1 cellular context compared by ENCODE assay signal in genomic region chr4:155953151-155954117, GRCh38.
TF ChIP-seq lines count a peak whose summit lies in the region.

CTSO (minus strand) TSS chr4:155953866; CDS start chr4:155953847, 19 bp downstream.

TF ChIP-seq in GM12878, 131 proteins besides CTCF, POLR2A, EP300 and RAD21 (continued from another document and continues in another):
- TF ChIP-seq SREBF2 (IDR thresholded peaks at IDR 0.05; ENCODE audit: low read length), result no peak
- TF ChIP-seq GABPA (IDR thresholded peaks at IDR 0.05; ENCODE audit: low read depth), result peak; percentile 80
- no peak for TF ChIP-seq PKNOX1 (IDR thresholded peaks at IDR 0.05)
- no peak for TF ChIP-seq SUPT20H (IDR thresholded peaks at IDR 0.05; ENCODE audit: borderline replicate concordance, control insufficient read depth, low read depth, low read length)
- no peak for TF ChIP-seq ZZZ3 (IDR thresholded peaks at IDR 0.05; ENCODE audit: control insufficient read depth, insufficient read length, low read depth)
- no peak for TF ChIP-seq NFIC (IDR thresholded peaks at IDR 0.05; ENCODE audit: low read depth, low read length)
- no peak for TF ChIP-seq TBL1XR1 (IDR thresholded peaks at IDR 0.05; ENCODE audit: low read depth, low read length)
- TF ChIP-seq EED (IDR thresholded peaks at IDR 0.05; ENCODE audit: low read depth), result no peak; the same call in 1 of the 2 replicates
- TF ChIP-seq ZBED1 (IDR thresholded peaks at IDR 0.05; ENCODE audit: borderline replicate concordance), result 0 out of 2 replicates have a peak, but pooled peaks have one; percentile 2
- TF ChIP-seq PAX8 (IDR thresholded peaks at IDR 0.05), result no peak
- TF ChIP-seq TCF7 (IDR thresholded peaks at IDR 0.05; ENCODE audit: borderline replicate concordance), result no peak
- TF ChIP-seq NR2C1 (IDR thresholded peaks at IDR 0.05), result peak; percentile 68
- no peak for TF ChIP-seq SRF (IDR thresholded peaks at IDR 0.05; ENCODE audit: low read depth in 2 of 2, low read length in 2 of 2)
- peak; percentile 98; the same call in 1 of the 2 replicates for TF ChIP-seq RBBP5 (conservative IDR thresholded peaks at IDR 0.05)
- TF ChIP-seq CREM (IDR thresholded peaks at IDR 0.05; ENCODE audit: low read depth), result no peak
- peak; percentile 2; the same call in 1 of the 2 replicates for TF ChIP-seq RUNX3 (IDR thresholded peaks at IDR 0.05; ENCODE audit: low read length)
- no peak for TF ChIP-seq IRF4 (IDR thresholded peaks at IDR 0.05; ENCODE audit: low read depth, low read length)
- TF ChIP-seq HDGF (IDR thresholded peaks at IDR 0.05), result no peak
- no peak for TF ChIP-seq ESRRA (IDR thresholded peaks at IDR 0.05; ENCODE audit: low read length)
- peak; percentile 11 to 34; a peak in 2 of 4 replicates for TF ChIP-seq IKZF2 (IDR thresholded peaks at IDR 0.05)
- no peak for TF ChIP-seq STAT3 (IDR thresholded peaks at IDR 0.05; ENCODE audit: low read depth, low read length)
- peak; percentile 95 for TF ChIP-seq IKZF1 (conservative IDR thresholded peaks at IDR 0.05)
- no peak for TF ChIP-seq USF2 (IDR thresholded peaks at IDR 0.05; ENCODE audit: borderline replicate concordance, low read depth, low read length)
- TF ChIP-seq, protein P1, sequence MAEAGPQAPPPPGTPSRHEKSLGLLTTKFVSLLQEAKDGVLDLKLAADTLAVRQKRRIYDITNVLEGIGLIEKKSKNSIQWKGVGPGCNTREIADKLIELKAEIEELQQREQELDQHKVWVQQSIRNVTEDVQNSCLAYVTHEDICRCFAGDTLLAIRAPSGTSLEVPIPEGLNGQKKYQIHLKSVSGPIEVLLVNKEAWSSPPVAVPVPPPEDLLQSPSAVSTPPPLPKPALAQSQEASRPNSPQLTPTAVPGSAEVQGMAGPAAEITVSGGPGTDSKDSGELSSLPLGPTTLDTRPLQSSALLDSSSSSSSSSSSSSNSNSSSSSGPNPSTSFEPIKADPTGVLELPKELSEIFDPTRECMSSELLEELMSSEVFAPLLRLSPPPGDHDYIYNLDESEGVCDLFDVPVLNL (IDR thresholded peaks at IDR 0.05; ENCODE audit: low read depth, low read length), result no peak
- TF ChIP-seq, protein P2, sequence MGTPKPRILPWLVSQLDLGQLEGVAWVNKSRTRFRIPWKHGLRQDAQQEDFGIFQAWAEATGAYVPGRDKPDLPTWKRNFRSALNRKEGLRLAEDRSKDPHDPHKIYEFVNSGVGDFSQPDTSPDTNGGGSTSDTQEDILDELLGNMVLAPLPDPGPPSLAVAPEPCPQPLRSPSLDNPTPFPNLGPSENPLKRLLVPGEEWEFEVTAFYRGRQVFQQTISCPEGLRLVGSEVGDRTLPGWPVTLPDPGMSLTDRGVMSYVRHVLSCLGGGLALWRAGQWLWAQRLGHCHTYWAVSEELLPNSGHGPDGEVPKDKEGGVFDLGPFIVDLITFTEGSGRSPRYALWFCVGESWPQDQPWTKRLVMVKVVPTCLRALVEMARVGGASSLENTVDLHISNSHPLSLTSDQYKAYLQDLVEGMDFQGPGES (IDR thresholded peaks at IDR 0.05), result no peak
- TF ChIP-seq ZNF592 (IDR thresholded peaks at IDR 0.05), result peak; percentile 79
- TF ChIP-seq NBN (IDR thresholded peaks at IDR 0.05), result peak; percentile 12
- TF ChIP-seq, protein P3, sequence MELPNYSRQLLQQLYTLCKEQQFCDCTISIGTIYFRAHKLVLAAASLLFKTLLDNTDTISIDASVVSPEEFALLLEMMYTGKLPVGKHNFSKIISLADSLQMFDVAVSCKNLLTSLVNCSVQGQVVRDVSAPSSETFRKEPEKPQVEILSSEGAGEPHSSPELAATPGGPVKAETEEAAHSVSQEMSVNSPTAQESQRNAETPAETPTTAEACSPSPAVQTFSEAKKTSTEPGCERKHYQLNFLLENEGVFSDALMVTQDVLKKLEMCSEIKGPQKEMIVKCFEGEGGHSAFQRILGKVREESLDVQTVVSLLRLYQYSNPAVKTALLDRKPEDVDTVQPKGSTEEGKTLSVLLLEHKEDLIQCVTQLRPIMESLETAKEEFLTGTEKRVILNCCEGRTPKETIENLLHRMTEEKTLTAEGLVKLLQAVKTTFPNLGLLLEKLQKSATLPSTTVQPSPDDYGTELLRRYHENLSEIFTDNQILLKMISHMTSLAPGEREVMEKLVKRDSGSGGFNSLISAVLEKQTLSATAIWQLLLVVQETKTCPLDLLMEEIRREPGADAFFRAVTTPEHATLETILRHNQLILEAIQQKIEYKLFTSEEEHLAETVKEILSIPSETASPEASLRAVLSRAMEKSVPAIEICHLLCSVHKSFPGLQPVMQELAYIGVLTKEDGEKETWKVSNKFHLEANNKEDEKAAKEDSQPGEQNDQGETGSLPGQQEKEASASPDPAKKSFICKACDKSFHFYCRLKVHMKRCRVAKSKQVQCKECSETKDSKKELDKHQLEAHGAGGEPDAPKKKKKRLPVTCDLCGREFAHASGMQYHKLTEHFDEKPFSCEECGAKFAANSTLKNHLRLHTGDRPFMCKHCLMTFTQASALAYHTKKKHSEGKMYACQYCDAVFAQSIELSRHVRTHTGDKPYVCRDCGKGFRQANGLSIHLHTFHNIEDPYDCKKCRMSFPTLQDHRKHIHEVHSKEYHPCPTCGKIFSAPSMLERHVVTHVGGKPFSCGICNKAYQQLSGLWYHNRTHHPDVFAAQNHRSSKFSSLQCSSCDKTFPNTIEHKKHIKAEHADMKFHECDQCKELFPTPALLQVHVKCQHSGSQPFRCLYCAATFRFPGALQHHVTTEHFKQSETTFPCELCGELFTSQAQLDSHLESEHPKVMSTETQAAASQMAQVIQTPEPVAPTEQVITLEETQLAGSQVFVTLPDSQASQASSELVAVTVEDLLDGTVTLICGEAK (IDR thresholded peaks at IDR 0.05; ENCODE audit: borderline replicate concordance), result peak; percentile 77
- TF ChIP-seq, protein P4, sequence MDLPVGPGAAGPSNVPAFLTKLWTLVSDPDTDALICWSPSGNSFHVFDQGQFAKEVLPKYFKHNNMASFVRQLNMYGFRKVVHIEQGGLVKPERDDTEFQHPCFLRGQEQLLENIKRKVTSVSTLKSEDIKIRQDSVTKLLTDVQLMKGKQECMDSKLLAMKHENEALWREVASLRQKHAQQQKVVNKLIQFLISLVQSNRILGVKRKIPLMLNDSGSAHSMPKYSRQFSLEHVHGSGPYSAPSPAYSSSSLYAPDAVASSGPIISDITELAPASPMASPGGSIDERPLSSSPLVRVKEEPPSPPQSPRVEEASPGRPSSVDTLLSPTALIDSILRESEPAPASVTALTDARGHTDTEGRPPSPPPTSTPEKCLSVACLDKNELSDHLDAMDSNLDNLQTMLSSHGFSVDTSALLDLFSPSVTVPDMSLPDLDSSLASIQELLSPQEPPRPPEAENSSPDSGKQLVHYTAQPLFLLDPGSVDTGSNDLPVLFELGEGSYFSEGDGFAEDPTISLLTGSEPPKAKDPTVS (IDR thresholded peaks at IDR 0.05; ENCODE audit: low read depth, low read length), result no peak
- TF ChIP-seq SMAD5 (IDR thresholded peaks at IDR 0.05; ENCODE audit: low read depth), result 0 out of 2 replicates have a peak, but pooled peaks have one; percentile 58
- peak; percentile 86 for TF ChIP-seq POLR2AphosphoS5 (IDR thresholded peaks at IDR 0.05; ENCODE audit: low read length)
- TF ChIP-seq ZSCAN29 (IDR thresholded peaks at IDR 0.05), result 0 out of 2 replicates have a peak, but pooled peaks have one; percentile 35
- no peak for TF ChIP-seq NFYA (IDR thresholded peaks at IDR 0.05; ENCODE audit: borderline replicate concordance, low read depth, low read length)
- no peak for TF ChIP-seq CHD2 (IDR thresholded peaks at IDR 0.05; ENCODE audit: borderline replicate concordance, low read depth, low read length)
- TF ChIP-seq JUND (IDR thresholded peaks at IDR 0.05; ENCODE audit: low read depth, low read length), result no peak
- TF ChIP-seq MXI1 (IDR thresholded peaks at IDR 0.05; ENCODE audit: low read depth, low read length), result no peak; the same call in 1 of the 2 replicates
- no peak for TF ChIP-seq ZNF274 (IDR thresholded peaks at IDR 0.05; ENCODE audit: insufficient read depth, insufficient read length)
- TF ChIP-seq HDAC2 (IDR thresholded peaks at IDR 0.05), result no peak
- TF ChIP-seq TARDBP (IDR thresholded peaks at IDR 0.05; ENCODE audit: borderline replicate concordance), result no peak
- TF ChIP-seq MYC (IDR thresholded peaks at IDR 0.05; ENCODE audit: insufficient read depth, insufficient read length, insufficient replicate concordance, low read length, severe bottlenecking), result no peak
- TF ChIP-seq ATF2 (IDR thresholded peaks at IDR 0.05; ENCODE audit: low read length), result no peak
- no peak for TF ChIP-seq MTA3 (IDR thresholded peaks at IDR 0.05; ENCODE audit: borderline replicate concordance, low read length)
- TF ChIP-seq CHD4 (IDR thresholded peaks at IDR 0.05), result no peak
- TF ChIP-seq MEF2A (IDR thresholded peaks at IDR 0.05; ENCODE audit: insufficient read depth, low read depth, low read length), result no peak
- TF ChIP-seq NFXL1 (IDR thresholded peaks at IDR 0.05; ENCODE audit: borderline replicate concordance), result no peak
- no peak for TF ChIP-seq PBX3 (IDR thresholded peaks at IDR 0.05; ENCODE audit: insufficient replicate concordance, low read depth, low read length)
- TF ChIP-seq CREB1 (IDR thresholded peaks at IDR 0.05; ENCODE audit: low read depth), result no peak
